Comparison of ENCODE assay signal across 17 cellular contexts in the genomic region with DNA sequence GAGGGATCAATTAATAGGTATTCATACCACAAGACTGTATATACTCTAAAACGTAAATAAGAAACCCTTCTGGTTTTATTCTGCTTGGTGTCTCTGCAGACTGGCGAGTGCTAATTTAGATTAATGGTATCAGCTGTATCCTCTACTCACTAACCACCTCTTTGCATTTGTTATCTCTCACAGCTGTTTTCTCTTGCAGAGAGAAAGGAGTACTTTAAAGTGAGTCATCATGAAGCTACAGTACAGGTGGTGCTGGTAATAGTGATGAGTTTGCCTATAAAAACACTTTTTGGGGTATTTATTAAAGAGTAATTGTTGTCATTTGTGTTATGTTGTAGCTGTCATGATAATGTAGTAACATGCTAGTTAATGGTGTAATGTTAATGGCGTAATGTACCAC.
A peak's percentile ranks its signal among the peaks of the same experiment; 100 is the strongest.
DNase-seq lines count a peak whose midpoint lies in the region; ATAC-seq and TF ChIP-seq lines count a peak whose summit lies in the region.
"Had no signal": no experiment of that assay in that cellular context is flagged by ENCODE, and none has a peak within 500 bp of the region (broad histone marks: within the 10 kb centered on the region; RNA-seq: fewer than 3 reads in every experiment).

No MANE protein-coding gene starts in this region.

- H4K8ac ChIP-seq in mesenchymal stem cell (ENCODE audit: low read length): no peak overlapping the region

- H3K9me3 Mint-ChIP-seq in activated T-helper 1 cell treated with anti-CD3 and anti-CD28 coated beads, Interleukin-12 subunit alpha, Interleukin-12 subunit beta, Interleukin-2, Interleukin-4 antibody, amounts not matched to agents 30 ng/mL and 10 ng/mL and 1 ng/mL, durations not matched to agents 14 hours and 24 hours and 36 hours: peaks cover 10% of the 10 kb centered on the region
- H3K9me3 Mint-ChIP-seq in CD4-positive, alpha-beta T cell: peaks cover 4% of the 10 kb centered on the region

- no peak for TF ChIP-seq CTCF in CD4-positive, alpha-beta T cell (IDR thresholded peaks at IDR 0.05)

- H2BK12ac ChIP-seq in mesenchymal stem cell (ENCODE audit: low read length in 2 of 2): no peak overlapping the region

- POLR2A ChIA-PET in CD4-positive, alpha-beta T cell (lab: Charles Lee): no interaction called here

- H3K27ac Mint-ChIP-seq in activated T-helper 1 cell treated with anti-CD3 and anti-CD28 coated beads, Interleukin-12 subunit alpha, Interleukin-12 subunit beta, Interleukin-2, Interleukin-4 antibody, amounts not matched to agents 30 ng/mL and 10 ng/mL and 1 ng/mL, durations not matched to agents 14 hours and 24 hours and 36 hours: no peak overlapping the region
- no peak overlapping the region for H3K27ac Mint-ChIP-seq in CD4-positive, alpha-beta T cell
- H3K27ac Mint-ChIP-seq: CD4-positive, CD25-positive, alpha-beta regulatory T cell had no signal

- no peaks in the 10 kb centered on the region for H3K9me3 ChIP-seq in CD4-positive, alpha-beta T cell (ENCODE audit: control insufficient read depth, low read length)
- peaks cover 7% of the 10 kb centered on the region for H3K9me3 ChIP-seq in mesenchymal stem cell (ENCODE audit: control insufficient read depth, low read length)
- H3K9me3 ChIP-seq: BLaER1 treated with 17β-estradiol and CSF1 and Interleukin-3, amounts not matched to agents 10 nM and 100 nM had no signal

- H3K4me2 ChIP-seq in mesenchymal stem cell (ENCODE audit: low read length, poor library complexity, severe bottlenecking): no peak overlapping the region
- H3K4me2 ChIP-seq: BLaER1 treated with 17β-estradiol and CSF1 and Interleukin-3, amounts not matched to agents 10 nM and 100 nM had no signal

- H3K36me3 ChIP-seq in mesenchymal stem cell (ENCODE audit: control insufficient read depth in 1 of 2, insufficient read depth in 2 of 2, low read depth in 1 of 2, low read length in 2 of 2): no peaks in the 10 kb centered on the region
- H3K36me3 ChIP-seq: BLaER1 treated with 17β-estradiol and CSF1 and Interleukin-3, amounts not matched to agents 10 nM and 100 nM had no signal

- no peaks in the 10 kb centered on the region for H3K4me1 Mint-ChIP-seq in activated T-helper 1 cell treated with anti-CD3 and anti-CD28 coated beads, Interleukin-12 subunit alpha, Interleukin-12 subunit beta, Interleukin-2, Interleukin-4 antibody, amounts not matched to agents 30 ng/mL and 10 ng/mL and 1 ng/mL, durations not matched to agents 14 hours and 24 hours and 36 hours (ENCODE audit: low read depth)
- no peaks in the 10 kb centered on the region for H3K4me1 Mint-ChIP-seq in CD4-positive, alpha-beta T cell (ENCODE audit: low read depth)
- H3K4me1 Mint-ChIP-seq: CD4-positive, CD25-positive, alpha-beta regulatory T cell had no signal

- H3K23ac ChIP-seq in mesenchymal stem cell (ENCODE audit: low read length in 2 of 2): no peak overlapping the region

- H3K27ac ChIP-seq in CD4-positive, alpha-beta T cell (ENCODE audit: low read depth, low read length): no peak overlapping the region
- no peak overlapping the region for H3K27ac ChIP-seq in mesenchymal stem cell (ENCODE audit: low read length, poor library complexity, severe bottlenecking)
- H3K27ac ChIP-seq: BLaER1 treated with 17β-estradiol and CSF1 and Interleukin-3, amounts not matched to agents 10 nM and 100 nM; GM23248; HL-60 had no signal

- no peak overlapping the region for H2AFZ ChIP-seq in mesenchymal stem cell (ENCODE audit: low read depth, low read length)
- H2AFZ ChIP-seq: GM23248 had no signal

- no peak overlapping the region for H3K4me3 Mint-ChIP-seq in activated T-helper 1 cell treated with anti-CD3 and anti-CD28 coated beads, Interleukin-12 subunit alpha, Interleukin-12 subunit beta, Interleukin-2, Interleukin-4 antibody, amounts not matched to agents 30 ng/mL and 10 ng/mL and 1 ng/mL, durations not matched to agents 14 hours and 24 hours and 36 hours
- H3K4me3 Mint-ChIP-seq in CD4-positive, alpha-beta T cell: no peak overlapping the region
- H3K4me3 Mint-ChIP-seq: CD4-positive, CD25-positive, alpha-beta regulatory T cell had no signal

- intact Hi-C loops in activated T-helper 1 cell treated with anti-CD3 and anti-CD28 coated beads, Interleukin-12 subunit alpha, Interleukin-12 subunit beta, Interleukin-2, Interleukin-4 antibody, amounts not matched to agents 30 ng/mL and 10 ng/mL and 1 ng/mL, durations not matched to agents 14 hours and 24 hours and 36 hours (cut with micrococcal nuclease): no loop called here
- intact Hi-C loops in CD4-positive, alpha-beta T cell (cut with DNase I, micrococcal nuclease): no loop called here

- no peak overlapping the region for H3K18ac ChIP-seq in mesenchymal stem cell (ENCODE audit: low read depth in 1 of 2, low read length in 2 of 2)

- H3K4me1 ChIP-seq in mesenchymal stem cell (ENCODE audit: control insufficient read depth, insufficient read depth, low read depth, low read length): no peaks in the 10 kb centered on the region
- H3K4me1 ChIP-seq: BLaER1 treated with 17β-estradiol and CSF1 and Interleukin-3, amounts not matched to agents 10 nM and 100 nM had no signal

- no peak overlapping the region for H3K4me3 ChIP-seq in mesenchymal stem cell (ENCODE audit: insufficient read depth in 1 of 2, low read depth in 1 of 2, low read length in 2 of 2)
- H3K4me3 ChIP-seq: BLaER1 treated with 17β-estradiol and CSF1 and Interleukin-3, amounts not matched to agents 10 nM and 100 nM; GM23248 had no signal

- CTCF ChIA-PET in CD4-positive, alpha-beta T cell (lab: Charles Lee): no interaction called here

- H3K79me1 ChIP-seq in mesenchymal stem cell (replicated peaks; ENCODE audit: low read length, poor library complexity, severe bottlenecking): no peaks in the 10 kb centered on the region

- WGBS in mesenchymal stem cell: no CpG with 5 or more reads among the region's 3 CpGs

- H3K36me3 Mint-ChIP-seq in activated T-helper 1 cell treated with anti-CD3 and anti-CD28 coated beads, Interleukin-12 subunit alpha, Interleukin-12 subunit beta, Interleukin-2, Interleukin-4 antibody, amounts not matched to agents 30 ng/mL and 10 ng/mL and 1 ng/mL, durations not matched to agents 14 hours and 24 hours and 36 hours (ENCODE audit: low read depth): no peaks in the 10 kb centered on the region
- H3K36me3 Mint-ChIP-seq in CD4-positive, alpha-beta T cell (ENCODE audit: low read depth): no peaks in the 10 kb centered on the region
- H3K36me3 Mint-ChIP-seq: CD4-positive, CD25-positive, alpha-beta regulatory T cell had no signal

- H2BK5ac ChIP-seq in mesenchymal stem cell (ENCODE audit: low read depth, low read length, poor library complexity, severe bottlenecking): no peak overlapping the region

- no peak overlapping the region for H2BK15ac ChIP-seq in mesenchymal stem cell (ENCODE audit: low read depth, poor library complexity, severe bottlenecking)

- H3K27me3 Mint-ChIP-seq in activated T-helper 1 cell treated with anti-CD3 and anti-CD28 coated beads, Interleukin-12 subunit alpha, Interleukin-12 subunit beta, Interleukin-2, Interleukin-4 antibody, amounts not matched to agents 30 ng/mL and 10 ng/mL and 1 ng/mL, durations not matched to agents 14 hours and 24 hours and 36 hours (ENCODE audit: insufficient read depth): no peaks in the 10 kb centered on the region
- no peaks in the 10 kb centered on the region for H3K27me3 Mint-ChIP-seq in CD4-positive, alpha-beta T cell
- H3K27me3 Mint-ChIP-seq: CD4-positive, CD25-positive, alpha-beta regulatory T cell had no signal

- H4K91ac ChIP-seq in mesenchymal stem cell (ENCODE audit: low read length): no peak overlapping the region

- no peak overlapping the region for H2BK120ac ChIP-seq in mesenchymal stem cell (ENCODE audit: low read depth, low read length)

- no peak overlapping the region for H3K9ac ChIP-seq in mesenchymal stem cell (ENCODE audit: low read length)
- H3K9ac ChIP-seq: BLaER1 treated with 17β-estradiol and CSF1 and Interleukin-3, amounts not matched to agents 10 nM and 100 nM; GM23248 had no signal

- no peak overlapping the region for H3K4ac ChIP-seq in mesenchymal stem cell (ENCODE audit: low read depth in 1 of 2, low read length in 2 of 2)

- no peak overlapping the region for H2AK5ac ChIP-seq in mesenchymal stem cell (ENCODE audit: low read length, severe bottlenecking)

- no peak overlapping the region for H3K14ac ChIP-seq in mesenchymal stem cell (ENCODE audit: low read length in 2 of 2)

- DNase-seq in A172 (ENCODE audit: low spot score): peak; percentile 30
- DNase-seq in NCI-H1436 treated with DMSO at 0.1 percent for 48 hours (lab: John Stamatoyannopoulos, UW): peak; percentile 34
- peak; percentile 42 for DNase-seq in OCI-M1 (lab: John Stamatoyannopoulos, UW)
- peak; percentile 3 for DNase-seq in left kidney (ENCODE audit: low read depth, low spot score)
- no peak for DNase-seq in activated T-helper 1 cell treated with anti-CD3 and anti-CD28 coated beads, Interleukin-12 subunit alpha, Interleukin-12 subunit beta, Interleukin-2, Interleukin-4 antibody, amounts not matched to agents 30 ng/mL and 10 ng/mL and 1 ng/mL, durations not matched to agents 14 hours and 24 hours and 36 hours (ENCODE audit: low spot score)
- DNase-seq in CD4-positive, alpha-beta T cell: no peak
- no peak for DNase-seq in mesenchymal stem cell
- DNase-seq: 8988T; ACHN; Calu3; CD4-positive, CD25-positive, alpha-beta regulatory T cell; DMS 273 treated with DMSO at 0.1 percent for 48 hours; DMS79 treated with DMSO at 0.1 percent for 48 hours; EL; GM23248 had no signal

- H3K27me3 ChIP-seq in CD4-positive, alpha-beta T cell (ENCODE audit: control insufficient read depth, insufficient read depth, low read length): no peaks in the 10 kb centered on the region
- no peaks in the 10 kb centered on the region for H3K27me3 ChIP-seq in mesenchymal stem cell (ENCODE audit: control insufficient read depth in 1 of 2, insufficient read depth in 1 of 2, low read length in 2 of 2)
- H3K27me3 ChIP-seq: BLaER1 treated with 17β-estradiol and CSF1 and Interleukin-3, amounts not matched to agents 10 nM and 100 nM had no signal

- ATAC-seq in CD4-positive, alpha-beta T cell (ENCODE audit: poor library complexity): no peak

Comparison
In these comparisons a context has a peak if more than half of its experiments do, and no peak if none do; other contexts are left out.
1. DNase-seq: peak in A172 (single experiment), NCI-H1436 treated with DMSO at 0.1 percent for 48 hours (single experiment), OCI-M1 (single experiment) and left kidney (single experiment); none in activated T-helper 1 cell treated with anti-CD3 and anti-CD28 coated beads, Interleukin-12 subunit alpha, Interleukin-12 subunit beta, Interleukin-2, Interleukin-4 antibody, amounts not matched to agents 30 ng/mL and 10 ng/mL and 1 ng/mL, durations not matched to agents 14 hours and 24 hours and 36 hours (single experiment), CD4-positive, alpha-beta T cell (0 of 10) and mesenchymal stem cell (single experiment).